ENCODE assay signal across 19 cellular contexts in genomic region chr13:76038920-76039716, GRCh38.
DNase-seq lines count a peak whose midpoint lies in the region; ATAC-seq and TF ChIP-seq lines count a peak whose summit lies in the region.
"Had no signal": no experiment of that assay in that cellular context is flagged by ENCODE, and none has a peak within 500 bp of the region (broad histone marks: within the 10 kb centered on the region; RNA-seq: fewer than 3 reads in every experiment).

No MANE protein-coding gene starts in this region.

- H3K36me3 ChIP-seq in SK-N-SH (replicated peaks in 1 of 2; ENCODE audit: control insufficient read depth in 1 of 2, insufficient read depth in 2 of 2, low read length in 1 of 2): no peaks in the 10 kb centered on the region
- H3K36me3 ChIP-seq: BLaER1 treated with 17β-estradiol and CSF1 and Interleukin-3, amounts not matched to agents 10 nM and 100 nM; upper lobe of left lung had no signal

- H4K20me1 ChIP-seq in SK-N-SH (ENCODE audit: insufficient read depth): no peaks in the 10 kb centered on the region
- H4K20me1 ChIP-seq: BLaER1 treated with 17β-estradiol and CSF1 and Interleukin-3, amounts not matched to agents 10 nM and 100 nM had no signal

- ATAC-seq in WTC11 (peak; percentile 95), HG03196 (IDR thresholded peaks at IDR 0.05; ENCODE audit: unreplicated experiment) (no peak)
- ATAC-seq: activated CD4-positive, CD25-positive, alpha-beta regulatory T cell treated with anti-CD3 and anti-CD28 coated beads, Interleukin-2, amount 50 U/mL, for 24 hours; naive thymus-derived CD8-positive, alpha-beta T cell; stimulated activated naive CD8-positive, alpha-beta T cell treated with anti-CD3 and anti-CD28 coated beads, Interleukin-15, amount 100 ng/mL, for 72 hours had no signal

- H3K4me3 ChIP-seq in LNCaP clone FGC (ENCODE audit: low read depth, low read length) (no peak overlapping the region), SK-N-SH (ENCODE audit: low read depth in 2 of 2, low read length in 1 of 2) (no peak overlapping the region)
- H3K4me3 ChIP-seq: BLaER1 treated with 17β-estradiol and CSF1 and Interleukin-3, amounts not matched to agents 10 nM and 100 nM; upper lobe of left lung had no signal

- H3K27me3 ChIP-seq in SK-N-SH (ENCODE audit: insufficient read depth): no peaks in the 10 kb centered on the region; the same call in 1 of the 2 replicates
- H3K27me3 ChIP-seq: BLaER1 treated with 17β-estradiol and CSF1 and Interleukin-3, amounts not matched to agents 10 nM and 100 nM; upper lobe of left lung had no signal

- peak; percentile 13 for TF ChIP-seq CTCF in GM12873 (IDR thresholded peaks at IDR 0.05; ENCODE audit: insufficient read depth, low read depth, low read length, missing control alignments)
- TF ChIP-seq CTCF in LNCaP clone FGC (IDR thresholded peaks at IDR 0.05; ENCODE audit: control insufficient read depth, extremely low read depth, insufficient read depth): peak; percentile 32
- TF ChIP-seq CTCF in WTC11 (IDR thresholded peaks at IDR 0.05): no peak
- TF ChIP-seq CTCF in neural crest cell (conservative IDR thresholded peaks at IDR 0.05): peak; percentile 10
- TF ChIP-seq CTCF in SK-N-SH (IDR thresholded peaks at IDR 0.05): no peak

- no peak overlapping the region for H3K27ac Mint-ChIP-seq in WTC11
- H3K27ac Mint-ChIP-seq in neural crest cell (ENCODE audit: unreplicated experiment): no peak overlapping the region
- H3K27ac Mint-ChIP-seq: naive thymus-derived CD8-positive, alpha-beta T cell; stimulated activated naive CD8-positive, alpha-beta T cell treated with anti-CD3 and anti-CD28 coated beads, Interleukin-15, amount 100 ng/mL, for 72 hours had no signal

- DNase-seq in LNCaP clone FGC (ENCODE audit: low read depth) (no peak), WTC11 (ENCODE audit: low spot score) (peak; percentile 31), neural crest cell (ENCODE audit: low read depth, low spot score) (no peak), SW 1271 (lab: John Stamatoyannopoulos, UW) (no peak), SK-N-SH (no peak), NCI-H2171 treated with DMSO at 0.1 percent for 48 hours (lab: John Stamatoyannopoulos, UW) (no peak)
- DNase-seq: anterior cingulate cortex; glutamatergic neuron; Karpas-422; naive thymus-derived CD8-positive, alpha-beta T cell; NCI-H1694; NCI-H446; stimulated activated naive CD8-positive, alpha-beta T cell treated with anti-CD3 and anti-CD28 coated beads, Interleukin-15, amount 100 ng/mL, for 72 hours; upper lobe of left lung had no signal

- no peaks in the 10 kb centered on the region for H3K9me2 ChIP-seq in SK-N-SH

- no peaks in the 10 kb centered on the region for H3K36me3 Mint-ChIP-seq in WTC11
- H3K36me3 Mint-ChIP-seq in neural crest cell (ENCODE audit: low read depth): no peaks in the 10 kb centered on the region
- H3K36me3 Mint-ChIP-seq: naive thymus-derived CD8-positive, alpha-beta T cell had no signal

- H3K27ac ChIP-seq in SK-N-SH (ENCODE audit: low read depth in 2 of 2, low read length in 1 of 2): no peak overlapping the region
- H3K27ac ChIP-seq: BLaER1 treated with 17β-estradiol and CSF1 and Interleukin-3, amounts not matched to agents 10 nM and 100 nM; epithelial cell of prostate; upper lobe of left lung had no signal

- TF ChIP-seq RAD21 in SK-N-SH (IDR thresholded peaks at IDR 0.05; ENCODE audit: low read length): no peak

- H3K4me2 ChIP-seq in SK-N-SH: no peak overlapping the region
- H3K4me2 ChIP-seq: BLaER1 treated with 17β-estradiol and CSF1 and Interleukin-3, amounts not matched to agents 10 nM and 100 nM had no signal

- no peaks in the 10 kb centered on the region for H3K9me3 ChIP-seq in SK-N-SH
- H3K9me3 ChIP-seq: BLaER1 treated with 17β-estradiol and CSF1 and Interleukin-3, amounts not matched to agents 10 nM and 100 nM; upper lobe of left lung had no signal

- H3K4me3 Mint-ChIP-seq in WTC11: no peak overlapping the region
- no peak overlapping the region for H3K4me3 Mint-ChIP-seq in neural crest cell
- H3K4me3 Mint-ChIP-seq: naive thymus-derived CD8-positive, alpha-beta T cell; stimulated activated naive CD8-positive, alpha-beta T cell treated with anti-CD3 and anti-CD28 coated beads, Interleukin-15, amount 100 ng/mL, for 72 hours had no signal

- CTCF ChIA-PET in WTC11 (lab: Charles Lee): interaction anchor here (0.5 to 1.9 kb wide), 22 partner anchors 9 to 866 kb away, joined by 3 to 12 read pairs (median 4); no protein-coding TSS in a partner anchor
- CTCF ChIA-PET in SK-N-SH (lab: Yijun Ruan, JAX): interaction anchor here (0.8 to 1.4 kb wide), 6 partner anchors 95 to 856 kb away, joined by 3 to 4 read pairs (median 3); no protein-coding TSS in a partner anchor

- H3K79me2 ChIP-seq in SK-N-SH (ENCODE audit: insufficient read depth): no peaks in the 10 kb centered on the region

- H3K4me1 ChIP-seq in SK-N-SH (ENCODE audit: control insufficient read depth in 1 of 2, insufficient read depth in 2 of 2, low read depth in 1 of 2, low read length in 1 of 2): peaks cover 0 to 5% of the 10 kb centered on the region in 2 experiments; a peak in 1 of 4 replicates
- H3K4me1 ChIP-seq: upper lobe of left lung had no signal

- H3K4me1 Mint-ChIP-seq in WTC11 (peaks cover 4% of the 10 kb centered on the region), neural crest cell (peaks cover 13% of the 10 kb centered on the region)
- H3K4me1 Mint-ChIP-seq: naive thymus-derived CD8-positive, alpha-beta T cell; stimulated activated naive CD8-positive, alpha-beta T cell treated with anti-CD3 and anti-CD28 coated beads, Interleukin-15, amount 100 ng/mL, for 72 hours had no signal

- no peaks in the 10 kb centered on the region for H3K27me3 Mint-ChIP-seq in WTC11 (ENCODE audit: low read depth)
- no peaks in the 10 kb centered on the region for H3K27me3 Mint-ChIP-seq in neural crest cell (ENCODE audit: low read depth)
- H3K27me3 Mint-ChIP-seq: stimulated activated naive CD8-positive, alpha-beta T cell treated with anti-CD3 and anti-CD28 coated beads, Interleukin-15, amount 100 ng/mL, for 72 hours had no signal

- TF ChIP-seq EP300 in SK-N-SH (IDR thresholded peaks at IDR 0.05; ENCODE audit: borderline replicate concordance in 1 of 2, low read depth in 1 of 2, low read length in 1 of 2): no peak

- no peaks in the 10 kb centered on the region for H3K9me3 Mint-ChIP-seq in WTC11
- no peaks in the 10 kb centered on the region for H3K9me3 Mint-ChIP-seq in neural crest cell
- H3K9me3 Mint-ChIP-seq: naive thymus-derived CD8-positive, alpha-beta T cell; stimulated activated naive CD8-positive, alpha-beta T cell treated with anti-CD3 and anti-CD28 coated beads, Interleukin-15, amount 100 ng/mL, for 72 hours had no signal

- WGBS in SK-N-SH (ENCODE audit: low lambda C conversion rate): 55% methylated on average over 3 of the region's 3 CpGs

- H3K9ac ChIP-seq in SK-N-SH: no peak overlapping the region
- H3K9ac ChIP-seq: BLaER1 treated with 17β-estradiol and CSF1 and Interleukin-3, amounts not matched to agents 10 nM and 100 nM had no signal

- no peaks in the 10 kb centered on the region for H3F3A ChIP-seq in SK-N-SH (replicated peaks; ENCODE audit: insufficient read depth)

- POLR2A ChIA-PET in WTC11 (lab: Charles Lee) (no interaction called here), SK-N-SH (lab: Yijun Ruan, JAX) (no interaction called here)

- no peak overlapping the region for H2AFZ ChIP-seq in SK-N-SH (ENCODE audit: low read depth)

TF ChIP-seq in WTC11, 78 proteins besides CTCF, POLR2A, EP300 and RAD21:
- no peak for TF ChIP-seq ZNF512 (CRISPR knock-in tag; IDR thresholded peaks at IDR 0.05; ENCODE audit: borderline replicate concordance)

TF ChIP-seq in SK-N-SH, 30 proteins besides CTCF, POLR2A, EP300 and RAD21 (continues in another document):
- TF ChIP-seq MEF2A (IDR thresholded peaks at IDR 0.05; ENCODE audit: borderline replicate concordance, low read depth) (no peak), JUND (IDR thresholded peaks at IDR 0.05) (no peak), RFX5 (IDR thresholded peaks at IDR 0.05; ENCODE audit: low read length) (no peak), RCOR1 (IDR thresholded peaks at IDR 0.05; ENCODE audit: low read length) (no peak), EZH2phosphoT487 (IDR thresholded peaks at IDR 0.05; ENCODE audit: borderline replicate concordance, low read depth) (no peak), RXRA (IDR thresholded peaks at IDR 0.05; ENCODE audit: borderline replicate concordance, low read depth) (no peak), FOXJ3 (CRISPR knock-in tag; IDR thresholded peaks at IDR 0.05) (no peak), USF1 (IDR thresholded peaks at IDR 0.05; ENCODE audit: borderline replicate concordance, low read depth) (no peak), CHD2 (IDR thresholded peaks at IDR 0.05; ENCODE audit: low read length, partially characterized antibody) (no peak), ELF1 (IDR thresholded peaks at IDR 0.05) (no peak), TAF1 (IDR thresholded peaks at IDR 0.05; ENCODE audit: borderline replicate concordance, low read depth, low read length) (no peak), MXI1 (IDR thresholded peaks at IDR 0.05; ENCODE audit: low read depth, low read length) (no peak), SMC3 (IDR thresholded peaks at IDR 0.05; ENCODE audit: low read depth, low read length) (no peak), GATA2 (CRISPR knock-in tag; IDR thresholded peaks at IDR 0.05) (no peak), IRF3 (IDR thresholded peaks at IDR 0.05; ENCODE audit: low read depth, low read length) (no peak)

Comparison
In these comparisons a context has a peak if more than half of its experiments do, and no peak if none do; other contexts are left out.
1. CTCF ChIP-seq: peak in GM12873 (single experiment), LNCaP clone FGC (single experiment) and neural crest cell (single experiment); none in WTC11 (single experiment) and SK-N-SH (single experiment).